8 cellular contexts compared by ENCODE assay signal in genomic region chr11:96341237-96342130, GRCh38. TPM values are rescaled to one million over a fixed set of nuclear protein-coding genes. Genes with fewer than 3 reads are reported as not detected.
DNase-seq lines count a peak whose midpoint lies in the region; ATAC-seq and TF ChIP-seq lines count a peak whose summit lies in the region.

No MANE protein-coding gene starts in this region.

- no peaks in the 10 kb centered on the region for H3K27me3 Mint-ChIP-seq in chondrocyte (ENCODE audit: low read depth)

- peak; percentile 28 to 38 for TF ChIP-seq RAD21 in liver (IDR thresholded peaks at IDR 0.05)

- WGBS in liver, result 46% methylated on average over 26 of the region's 26 CpGs

- no peaks in the 10 kb centered on the region for H3K36me3 ChIP-seq in liver (ENCODE audit: control insufficient read depth in 4 of 4, insufficient read depth in 3 of 4, low read depth in 1 of 4, low read length in 3 of 4)

- DNase-seq in AG04450 (ENCODE audit: low read depth, low spot score), result no peak
- peak; percentile 52 for DNase-seq in activated CD4-positive, CD25-positive, alpha-beta regulatory T cell treated with anti-CD3 and anti-CD28 coated beads, Interleukin-2, amount 50 U/mL, for 16 hours (ENCODE audit: low read depth, low spot score)
- DNase-seq in chondrocyte (ENCODE audit: low spot score), result no peak
- peak in 2 of 3 experiments; percentile 46 to 51 for DNase-seq in stimulated activated CD4-positive, alpha-beta T cell treated with anti-CD3 and anti-CD28 coated beads, TNF-alpha, amount 100 ng/mL, for 4 hours (ENCODE audit: low read depth in 3 of 3)
- DNase-seq in NCI-H446 (lab: John Stamatoyannopoulos, UW), result no peak

- TF ChIP-seq CTCF in AG04450 (IDR thresholded peaks at IDR 0.05; ENCODE audit: low read depth, low read length) (peak; percentile 61), chondrocyte (IDR thresholded peaks at IDR 0.05) (peak; percentile 75), liver (IDR thresholded peaks at IDR 0.05; ENCODE audit: low read depth, low read length, missing input control) (peak; percentile 24)

- ATAC-seq in GM19328 (IDR thresholded peaks at IDR 0.05; ENCODE audit: unreplicated experiment), result peak; percentile 27
- peak; percentile 37 for ATAC-seq in HG03571 (IDR thresholded peaks at IDR 0.05; ENCODE audit: unreplicated experiment)

- H3K4me3 Mint-ChIP-seq in chondrocyte (ENCODE audit: unreplicated experiment), result peak overlapping the region; percentile 97

- no peaks in the 10 kb centered on the region for H3K9me3 Mint-ChIP-seq in chondrocyte (ENCODE audit: low read depth)

- no peaks in the 10 kb centered on the region for H3K36me3 Mint-ChIP-seq in chondrocyte (ENCODE audit: low read depth)

- peaks cover 59% of the 10 kb centered on the region for H3K4me1 Mint-ChIP-seq in chondrocyte (ENCODE audit: low read depth)

- peaks cover 2 to 18% (median 6%) of the 10 kb centered on the region in 4 donors for H3K4me1 ChIP-seq in liver (ENCODE audit: control insufficient read depth in 4 of 4, insufficient read depth in 4 of 4, low read length in 3 of 4)

- CTCF ChIA-PET in AG04450 (lab: Charles Lee), result interaction anchor here (0.6 to 4.1 kb wide), 37 partner anchors 9 to 549 kb away, joined by 3 to 63 read pairs (median 4); no protein-coding TSS in a partner anchor

- H3K9me3 ChIP-seq in AG04450 (ENCODE audit: control insufficient read depth, insufficient read depth, low read length), result no peaks in the 10 kb centered on the region; the same call in 1 of the 2 replicates
- no peaks in the 10 kb centered on the region for H3K9me3 ChIP-seq in liver (ENCODE audit: control insufficient read depth in 4 of 4, low read length in 3 of 4)

- H3K9ac ChIP-seq in liver (ENCODE audit: low read depth in 1 of 2, low read length in 2 of 2), result peak overlapping the region; percentile 61 to 85

- POLR2A ChIA-PET in AG04450 (lab: Yijun Ruan, JAX), result interaction anchor here (0.6 to 2.8 kb wide), 7 partner anchors 32 to 286 kb away, joined by 3 to 8 read pairs (median 5); no protein-coding TSS in a partner anchor

- H3K27ac ChIP-seq in AG04450 (ENCODE audit: low read depth, low read length) (peak overlapping the region; percentile 84), liver (ENCODE audit: low read depth in 1 of 2, low read length in 2 of 2) (peak overlapping the region; percentile 13 to 74)

- peak overlapping the region; percentile 93 for H3K27ac Mint-ChIP-seq in chondrocyte (ENCODE audit: unreplicated experiment)

- peak overlapping the region; percentile 81 for H3K4me3 ChIP-seq in AG04450 (ENCODE audit: low read depth, low read length)
- peak overlapping the region in 2 of 3 donors; percentile 43 to 59 for H3K4me3 ChIP-seq in liver (ENCODE audit: low read depth in 1 of 3, low read length in 3 of 3)

- no peaks in the 10 kb centered on the region for H3K27me3 ChIP-seq in AG04450 (ENCODE audit: control insufficient read depth, insufficient read depth, low read length)
- no peaks in the 10 kb centered on the region for H3K27me3 ChIP-seq in liver (ENCODE audit: control insufficient read depth in 4 of 4, insufficient read depth in 4 of 4, low read length in 3 of 4)

TF ChIP-seq in liver, 16 proteins besides CTCF, POLR2A, EP300 and RAD21:
- TF ChIP-seq FOXA2 (IDR thresholded peaks at IDR 0.05), result no peak
- no peak for TF ChIP-seq EGR1 (IDR thresholded peaks at IDR 0.05; ENCODE audit: low read depth in 2 of 2)
- TF ChIP-seq NR2F2 (IDR thresholded peaks at IDR 0.05), result no peak
- TF ChIP-seq MAX (IDR thresholded peaks at IDR 0.05), result no peak
- TF ChIP-seq ZBTB33 (IDR thresholded peaks at IDR 0.05), result no peak
TF ChIP-seq in liver: peak in this region for 0.

RNA-seq across cellular contexts. Expression of gene MAML2, which starts 1.5 kb away (rescaled TPM):
- polyA plus RNA-seq in AG04450 (2011; rRNA removed) (23.0 TPM in 2 replicates), liver (under 1 TPM; 0.56 to 0.69 TPM)
- 55.4 and 56.9 TPM in 2 replicates for polyA minus RNA-seq in AG04450 (2011; rRNA and poly(A)+ RNA removed)
- total RNA-seq in chondrocyte (19.0 to 25.2 TPM (median 19.1 TPM) in 3 replicates), liver (1 to 10 TPM; 2.1 TPM)

RNA-seq across cellular contexts. Expression of gene CCDC82, which starts 48.2 kb away (rescaled TPM):
- polyA plus RNA-seq in AG04450 (2011; rRNA removed), result 11.9 and 20.4 TPM in 2 replicates
- 4.7 and 10.4 TPM in 2 replicates for polyA minus RNA-seq in AG04450 (2011; rRNA and poly(A)+ RNA removed)
- total RNA-seq in chondrocyte, result 20.3 to 23.6 TPM (median 21.3 TPM) in 3 replicates
- 10 to 100 TPM in 1 of 2 donors, 1 to 10 TPM in 1; 7.8 to 14.1 TPM for total RNA-seq in liver
- polyA plus RNA-seq in liver, result 10 to 100 TPM in 1 of 2 donors, 1 to 10 TPM in 1; 4.5 to 14.5 TPM

RNA-seq across cellular contexts. Expression of gene JRKL, which starts 48.3 kb away (rescaled TPM):
- polyA plus RNA-seq in AG04450 (2011; rRNA removed) (8.1 and 11.2 TPM in 2 replicates), liver (1 to 10 TPM; 1.1 to 1.2 TPM)
- polyA minus RNA-seq in AG04450 (2011; rRNA and poly(A)+ RNA removed), result 3.4 and 8.6 TPM in 2 replicates
- total RNA-seq in chondrocyte (13.0 to 13.6 TPM (median 13.0 TPM) in 3 replicates), liver (1 to 10 TPM; 1.9 to 3.8 TPM)

Comparison
In these comparisons a context has a peak if more than half of its experiments do, and no peak if none do; other contexts are left out.
1. DNase-seq: peak in activated CD4-positive, CD25-positive, alpha-beta regulatory T cell treated with anti-CD3 and anti-CD28 coated beads, Interleukin-2, amount 50 U/mL, for 16 hours (single experiment) and stimulated activated CD4-positive, alpha-beta T cell treated with anti-CD3 and anti-CD28 coated beads, TNF-alpha, amount 100 ng/mL, for 4 hours (2 of 3); none in AG04450 (single experiment), chondrocyte (single experiment) and NCI-H446 (0 of 2).
2. CTCF ChIP-seq: peak in every context shown above with its lines; median percentile 75 in chondrocyte; 61 in AG04450; 24 in liver.